Comparison of ENCODE assay signal across 8 cellular contexts in the genomic region with DNA sequence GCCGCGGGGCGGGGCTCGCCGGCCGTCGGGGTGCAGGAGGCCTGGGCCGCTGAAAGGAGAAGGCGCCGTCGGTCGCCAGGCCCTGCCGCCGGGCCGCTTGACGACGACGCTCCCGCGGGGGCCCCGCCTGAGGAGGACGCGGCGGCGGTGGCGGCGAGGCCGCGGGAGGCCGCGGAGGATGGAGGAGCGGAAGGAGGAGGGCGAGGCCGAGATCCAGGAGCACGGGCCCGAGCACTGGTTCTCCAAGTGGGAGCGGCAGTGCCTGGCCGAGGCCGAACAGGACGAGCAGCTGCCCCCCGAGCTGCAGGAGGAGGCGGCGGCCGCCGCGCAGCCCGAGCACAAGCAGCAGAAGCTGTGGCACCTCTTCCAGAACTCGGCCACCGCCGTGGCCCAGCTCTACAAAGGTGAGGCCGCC.
DNase-seq lines count a peak whose midpoint lies in the region; ATAC-seq lines count a peak whose summit lies in the region.

No MANE protein-coding gene starts in this region.

- DNase-seq in NCI-H1417 (lab: John Stamatoyannopoulos, UW) = peak in 2 of 3 experiments; percentile 67 to 80
- DNase-seq in NCI-H1417 treated with DMSO at 0.1 percent for 48 hours (lab: John Stamatoyannopoulos, UW) = no peak
- DNase-seq in RPMI8226 = peak; percentile 64
- peak; percentile 68 for DNase-seq in astrocyte of the hippocampus (ENCODE audit: low read depth, low spot score)
- DNase-seq in islet precursor cell = peak; percentile 61
- peak; percentile 58 for DNase-seq in stimulated activated CD4-positive, alpha-beta T cell treated with anti-CD3 and anti-CD28 coated beads, Interleukin-15, amount 100 ng/mL, for 24 hours
- no peak for DNase-seq in NCI-H2171 treated with DMSO at 0.1 percent for 48 hours (lab: John Stamatoyannopoulos, UW)

- ATAC-seq in HG02852 (IDR thresholded peaks at IDR 0.05; ENCODE audit: unreplicated experiment) = peak; percentile 15

Comparison
In these comparisons a context has a peak if more than half of its experiments do, and no peak if none do; other contexts are left out.
1. DNase-seq: peak in NCI-H1417 (2 of 3), RPMI8226 (single experiment), astrocyte of the hippocampus (single experiment), islet precursor cell (single experiment) and stimulated activated CD4-positive, alpha-beta T cell treated with anti-CD3 and anti-CD28 coated beads, Interleukin-15, amount 100 ng/mL, for 24 hours (single experiment); none in NCI-H1417 treated with DMSO at 0.1 percent for 48 hours (single experiment) and NCI-H2171 treated with DMSO at 0.1 percent for 48 hours (single experiment).